Comparison of ENCODE assay signal across 1 cellular context in genomic region chr21:46317710-46318463, GRCh38.
TF ChIP-seq lines count a peak whose summit lies in the region.

No MANE protein-coding gene starts in this region.

TF ChIP-seq in SK-N-SH treated with all-trans-retinoic acid at 6 μM for 48 hours, 23 proteins besides CTCF, POLR2A, EP300 and RAD21 (continued from another document):
- TF ChIP-seq TSHZ2 (CRISPR knock-in tag; IDR thresholded peaks at IDR 0.05), result no peak
- TF ChIP-seq ZC3H10 (CRISPR knock-in tag; IDR thresholded peaks at IDR 0.05), result no peak
- no peak for TF ChIP-seq CREB5 (CRISPR knock-in tag; IDR thresholded peaks at IDR 0.05; ENCODE audit: low read depth)
- no peak for TF ChIP-seq ESRRG (CRISPR knock-in tag; IDR thresholded peaks at IDR 0.05)
- no peak for TF ChIP-seq PPARA (CRISPR knock-in tag; IDR thresholded peaks at IDR 0.05; ENCODE audit: borderline replicate concordance)
- TF ChIP-seq BACH2 (CRISPR knock-in tag; IDR thresholded peaks at IDR 0.05; ENCODE audit: borderline replicate concordance), result no peak
